In the genomic region with DNA sequence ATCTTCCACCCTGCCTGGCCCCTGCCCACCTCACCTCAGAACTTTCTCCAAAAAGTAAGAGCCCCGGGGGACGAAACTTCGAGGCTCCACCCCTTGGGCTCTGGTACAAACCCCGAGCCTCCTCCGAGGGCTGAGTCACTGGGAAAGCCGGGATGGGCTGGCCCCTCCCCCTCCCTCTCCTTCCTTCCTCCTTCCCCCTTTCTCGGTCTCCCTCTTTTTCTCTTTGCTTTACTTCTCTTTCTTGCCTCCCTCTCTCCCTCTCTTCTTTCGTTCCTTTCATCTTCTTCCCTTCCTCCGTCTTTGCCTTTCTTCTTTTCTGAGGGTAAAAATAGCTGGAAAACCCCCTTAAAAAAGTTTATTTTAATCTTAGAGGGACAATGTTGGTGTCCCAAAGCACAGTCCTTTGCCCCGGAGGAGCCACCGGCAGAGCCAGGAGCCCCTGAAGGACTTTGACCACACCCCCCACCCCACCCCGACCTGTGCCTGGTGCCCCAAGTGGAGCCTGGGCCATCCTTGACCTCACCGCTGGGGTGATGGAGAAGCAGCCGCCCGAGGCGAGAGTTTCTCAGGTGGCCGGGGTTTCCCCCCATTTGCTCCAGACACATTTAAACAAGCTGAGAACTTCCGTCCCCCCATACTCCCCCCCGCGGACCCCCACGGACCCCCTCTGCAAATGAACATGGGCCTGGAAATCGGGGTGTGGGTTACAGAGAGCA, we compare ENCODE assay signal across 9 cellular contexts. TPM values are rescaled to one million over a fixed set of nuclear protein-coding genes. Genes with fewer than 3 reads are reported as not detected.
A peak's percentile ranks its signal among the peaks of the same experiment; 100 is the strongest.
DNase-seq lines count a peak whose midpoint lies in the region; ATAC-seq, FAIRE-seq and TF ChIP-seq lines count a peak whose summit lies in the region.
"Had no signal": no experiment of that assay in that cellular context is flagged by ENCODE, and none has a peak within 500 bp of the region (broad histone marks: within the 10 kb centered on the region; RNA-seq: fewer than 3 reads in every experiment).

No MANE protein-coding gene starts in this region.

- CTCF ChIA-PET in PC-9 (lab: Charles Lee): no interaction called here

- H3K27ac ChIP-seq in PC-9: peak overlapping the region; percentile 71
- peak overlapping the region in 1 of 2 donors; percentile 30 for H3K27ac ChIP-seq in ovary

- BruUV-seq in PC-9 (replicated peaks; lab: Mats Ljungman, UMichigan): no TSS peak

- no peaks in the 10 kb centered on the region for H4K20me1 ChIP-seq in PC-9 (ENCODE audit: insufficient read depth)

- H3K27me3 ChIP-seq in PC-9 (ENCODE audit: insufficient read depth, low read depth): no peaks in the 10 kb centered on the region
- no peaks in the 10 kb centered on the region for H3K27me3 ChIP-seq in ovary
- H3K27me3 ChIP-seq: pancreas had no signal

- H3K4me2 ChIP-seq in PC-9: peak overlapping the region; percentile 81

- FAIRE-seq in GM19239 (lab: Jason Lieb, UNC): no peak
- FAIRE-seq: pancreas had no signal

- H3F3A ChIP-seq in PC-9 (ENCODE audit: insufficient read depth, low read depth): peaks cover 13% of the 10 kb centered on the region; the same call in 1 of the 2 replicates

- TF ChIP-seq EP300 in ovary (IDR thresholded peaks at IDR 0.05): no peak

- H3K9me3 ChIP-seq in PC-9 (ENCODE audit: insufficient read depth, low read depth) (no peaks in the 10 kb centered on the region), ovary (no peaks in the 10 kb centered on the region)
- H3K9me3 ChIP-seq: pancreas had no signal

- no peaks in the 10 kb centered on the region for H3K79me2 ChIP-seq in PC-9 (ENCODE audit: low read depth)

- TF ChIP-seq CTCF in PC-9 (conservative IDR thresholded peaks at IDR 0.05) (no peak), ovary (IDR thresholded peaks at IDR 0.05) (no peak)

- DNase-seq in ELR (ENCODE audit: low read depth) (peak; percentile 82), PC-9 (peak; percentile 64 to 75), ovary (peak; percentile 80 to 88 (median 82)), GM19239 (ENCODE audit: insufficient read length, low spot score) (no peak), cerebellar cortex (ENCODE audit: low spot score) (no peak)

- H3K36me3 ChIP-seq in PC-9 (ENCODE audit: low read depth) (no peaks in the 10 kb centered on the region), ovary (no peaks in the 10 kb centered on the region)
- H3K36me3 ChIP-seq: pancreas had no signal

- H3K4me1 ChIP-seq in PC-9 (replicated peaks; ENCODE audit: insufficient read depth) (peaks cover 36% of the 10 kb centered on the region), ovary (ENCODE audit: insufficient read depth) (peaks cover 15% of the 10 kb centered on the region)

- no peak overlapping the region for H2AFZ ChIP-seq in PC-9

- ATAC-seq in esophagus mucosa (peak; percentile 40), HG03342 (IDR thresholded peaks at IDR 0.05; ENCODE audit: unreplicated experiment) (no peak), HG03175 (IDR thresholded peaks at IDR 0.05; ENCODE audit: unreplicated experiment) (no peak)

- 13 to 16% (median 15%) methylated on average over 22 of the region's 22 CpGs for WGBS in ovary, 3 donors

- POLR2A ChIA-PET in PC-9 (lab: Charles Lee; ENCODE audit: unreplicated experiment): no interaction called here

- H3K4me3 ChIP-seq in PC-9 (peak overlapping the region; percentile 44; the same call in 1 of the 2 replicates), ovary (peak overlapping the region; percentile 0)
- H3K4me3 ChIP-seq: pancreas had no signal

- intact Hi-C loops in PC-9 (cut with micrococcal nuclease; ENCODE audit: unreplicated experiment): no loop called here
- intact Hi-C loops in ovary (cut with DNase I): loop anchor here in 1 of 4 donors (10.0 kb wide), 1 partner anchor 1897 kb away; no protein-coding TSS in a partner anchor

- TF ChIP-seq POLR2A in ovary (IDR thresholded peaks at IDR 0.05): no peak

- no peaks in the 10 kb centered on the region for H3K9me2 ChIP-seq in PC-9 (ENCODE audit: insufficient read depth)

RNA-seq across cellular contexts. Expression of gene NOTCH1, which starts 5.7 kb away (rescaled TPM):
- total RNA-seq in PC-9 (2021) (39.2 and 51.4 TPM in 2 replicates), esophagus mucosa (30.6 TPM), ovary (10 to 100 TPM in 6 of 7 donors, 1 to 10 TPM in 1; 7.3 to 30.9 (median 17.4) TPM)
- polyA plus RNA-seq in ovary: 1 to 10 TPM; 2.5 to 7.8 TPM

Comparison
In these comparisons a context has a peak if more than half of its experiments do, and no peak if none do; other contexts are left out.
1. DNase-seq: peak in ELR (single experiment), PC-9 (2 of 2) and ovary (5 of 5); none in GM19239 (single experiment) and cerebellar cortex (single experiment).